ENCODE assay signal across 19 cellular contexts in the genomic region with DNA sequence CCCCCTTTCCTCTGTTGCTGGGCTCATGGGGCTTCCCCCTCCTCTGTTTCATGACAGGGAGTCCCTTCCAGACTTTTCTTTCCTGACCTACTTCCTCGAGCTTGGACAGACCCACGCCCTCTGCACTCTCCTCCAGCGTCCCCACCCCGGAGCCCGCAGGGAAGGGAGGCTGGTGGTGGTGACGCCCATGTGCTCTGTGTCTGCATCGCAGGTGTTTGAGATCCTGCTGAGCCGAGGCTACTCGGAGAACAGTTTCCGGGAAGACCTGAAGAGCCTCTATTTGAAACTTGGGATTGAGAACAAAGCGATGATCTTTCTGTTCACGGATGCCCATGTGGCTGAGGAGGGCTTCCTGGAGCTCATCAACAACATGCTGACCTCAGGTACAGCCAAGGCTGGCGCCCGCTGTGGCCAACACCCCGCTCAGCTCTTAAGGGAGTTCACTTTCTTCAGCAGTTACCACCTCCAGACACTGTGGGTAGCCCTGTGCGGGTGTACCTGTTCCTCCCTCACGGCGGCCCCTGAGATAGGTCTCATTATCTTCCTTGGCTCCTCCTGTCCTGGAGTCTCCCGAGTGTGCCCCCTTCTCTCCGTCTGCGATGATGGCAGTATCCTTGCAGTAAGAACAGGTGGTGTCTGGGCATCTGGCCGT.
DNase-seq lines count a peak whose midpoint lies in the region; ATAC-seq and TF ChIP-seq lines count a peak whose summit lies in the region.
"Had no signal": no experiment of that assay in that cellular context is flagged by ENCODE, and none has a peak within 500 bp of the region (broad histone marks: within the 10 kb centered on the region; RNA-seq: fewer than 3 reads in every experiment).

No MANE protein-coding gene starts in this region.

- H3K27me3 ChIP-seq in Caco-2 (replicated peaks; ENCODE audit: control insufficient read depth, insufficient read depth, low read length) (no peaks in the 10 kb centered on the region), RWPE2 (ENCODE audit: insufficient read depth, poor library complexity, severe bottlenecking) (peaks cover 41% of the 10 kb centered on the region), neural progenitor cell (peaks cover 73% of the 10 kb centered on the region), PC-3 (ENCODE audit: low read length) (peaks cover 68% of the 10 kb centered on the region)

- BruUV-seq in Caco-2 (replicated peaks; lab: Mats Ljungman, UMichigan) (no TSS peak), PC-3 (replicated peaks; lab: Mats Ljungman, UMichigan) (no TSS peak)

- no peaks in the 10 kb centered on the region for H3F3A ChIP-seq in neural progenitor cell (ENCODE audit: low read depth)
- no peaks in the 10 kb centered on the region for H3F3A ChIP-seq in PC-3 (ENCODE audit: low read length, unreplicated experiment)

- H3K9ac ChIP-seq in neural progenitor cell (no peak overlapping the region), PC-3 (ENCODE audit: low read length) (no peak overlapping the region)
- H3K9ac ChIP-seq: GM23248 had no signal

- no peaks in the 10 kb centered on the region for H3K27me3 Mint-ChIP-seq in Caco-2 (ENCODE audit: insufficient read depth, unreplicated experiment)
- peaks cover 9% of the 10 kb centered on the region for H3K27me3 Mint-ChIP-seq in neural progenitor cell (ENCODE audit: insufficient read depth, low read depth)

- H3K36me3 ChIP-seq in Caco-2 (ENCODE audit: control insufficient read depth, insufficient read depth, low read length), result no peaks in the 10 kb centered on the region
- H3K36me3 ChIP-seq in RWPE2 (ENCODE audit: low read depth), result no peaks in the 10 kb centered on the region
- H3K36me3 ChIP-seq in neural progenitor cell, result no peaks in the 10 kb centered on the region
- H3K36me3 ChIP-seq in PC-3 (ENCODE audit: low read depth, low read length), result no peaks in the 10 kb centered on the region

- H2AFZ ChIP-seq in neural progenitor cell (replicated peaks) (peak overlapping the region; percentile 17), PC-3 (ENCODE audit: low read length) (no peak overlapping the region)
- H2AFZ ChIP-seq: GM23248 had no signal

- H4K20me1 ChIP-seq in neural progenitor cell (ENCODE audit: low read depth) (no peaks in the 10 kb centered on the region), PC-3 (ENCODE audit: low read length) (no peaks in the 10 kb centered on the region)

- H3K4me3 ChIP-seq in Caco-2 (ENCODE audit: low read depth, low read length) (no peak overlapping the region), RWPE2 (ENCODE audit: severe bottlenecking) (no peak overlapping the region), neural progenitor cell (no peak overlapping the region), PC-3 (ENCODE audit: low read length) (no peak overlapping the region)
- H3K4me3 ChIP-seq: GM23248 had no signal

- H3K4me1 ChIP-seq in Caco-2 (no peaks in the 10 kb centered on the region), RWPE2 (ENCODE audit: insufficient read depth, poor library complexity, severe bottlenecking) (no peaks in the 10 kb centered on the region), neural progenitor cell (no peaks in the 10 kb centered on the region), PC-3 (ENCODE audit: insufficient read depth, low read length) (no peaks in the 10 kb centered on the region)

- H3K4me3 Mint-ChIP-seq in Caco-2 (ENCODE audit: unreplicated experiment) (peak overlapping the region; percentile 22), neural progenitor cell (no peak overlapping the region)

- H3K79me2 ChIP-seq in neural progenitor cell (ENCODE audit: low read depth), result no peaks in the 10 kb centered on the region
- no peaks in the 10 kb centered on the region for H3K79me2 ChIP-seq in PC-3 (ENCODE audit: low read length)

- H3K9me3 Mint-ChIP-seq in Caco-2 (ENCODE audit: unreplicated experiment) (no peaks in the 10 kb centered on the region), neural progenitor cell (peaks cover 2% of the 10 kb centered on the region)

- CTCF ChIA-PET in Caco-2 (lab: Charles Lee), result interaction anchor here (0.7 kb wide), 1 partner anchor 66 kb away, joined by 3 read pairs; no protein-coding TSS in a partner anchor
- CTCF ChIA-PET in PC-3 (lab: Charles Lee), result no interaction called here

- POLR2A ChIA-PET in Caco-2 (lab: Charles Lee), result no interaction called here
- POLR2A ChIA-PET in PC-3 (lab: Charles Lee; ENCODE audit: unreplicated experiment), result no interaction called here

- DNase-seq in DMS53 (lab: John Stamatoyannopoulos, UW) (peak; percentile 43), DMS53 treated with DMSO at 0.1 percent for 48 hours (lab: John Stamatoyannopoulos, UW; ENCODE audit: unreplicated experiment) (no peak), Caco-2 (no peak), RWPE2 (ENCODE audit: low spot score) (peak; percentile 37), neural progenitor cell (ENCODE audit: low spot score) (no peak), SW480 (ENCODE audit: low spot score) (no peak), PC-3 (no peak), left cardiac atrium (no peak)
- DNase-seq: 8988T, C1 segment of cervical spinal cord, GF-D8, GM23248, KG1, NCI-H1105, NCI-H2029 treated with DMSO at 0.1 percent for 48 hours, NCI-H345, NCI-H526 treated with DMSO at 0.1 percent for 48 hours, SIG-M5 had no signal

- H3K36me3 Mint-ChIP-seq in Caco-2 (ENCODE audit: insufficient read depth, unreplicated experiment) (peaks cover 4% of the 10 kb centered on the region), neural progenitor cell (no peaks in the 10 kb centered on the region)

- no peaks in the 10 kb centered on the region for H3K9me3 ChIP-seq in Caco-2
- H3K9me3 ChIP-seq in RWPE2 (ENCODE audit: severe bottlenecking), result no peaks in the 10 kb centered on the region
- H3K9me3 ChIP-seq in neural progenitor cell (ENCODE audit: low read depth), result no peaks in the 10 kb centered on the region
- H3K9me3 ChIP-seq in PC-3 (ENCODE audit: low read length), result no peaks in the 10 kb centered on the region

- no peak for TF ChIP-seq CTCF in Caco-2 (IDR thresholded peaks at IDR 0.05; ENCODE audit: insufficient read depth in 1 of 2, low read depth in 1 of 2, low read length in 1 of 2, severe bottlenecking in 1 of 2, unreplicated experiment in 1 of 2)
- TF ChIP-seq CTCF in RWPE2 (IDR thresholded peaks at IDR 0.05; ENCODE audit: poor library complexity, severe bottlenecking), result no peak
- no peak for TF ChIP-seq CTCF in neural progenitor cell (IDR thresholded peaks at IDR 0.05)
- TF ChIP-seq CTCF in PC-3 (conservative IDR thresholded peaks at IDR 0.05; ENCODE audit: low read depth, low read length), result no peak

- ATAC-seq in RWPE2 (ENCODE audit: low read depth) (no peak), PC-3 (no peak; the same call in 1 of the 2 replicates), left cardiac atrium (no peak)

- intact Hi-C loops in Caco-2 (cut with micrococcal nuclease; ENCODE audit: unreplicated experiment), result no loop called here
- intact Hi-C loops in PC-3 (cut with micrococcal nuclease), result no loop called here
- intact Hi-C loops in left cardiac atrium (cut with DNase I), result no loop called here

- H3K27ac Mint-ChIP-seq in Caco-2 (ENCODE audit: unreplicated experiment) (no peak overlapping the region), neural progenitor cell (peak overlapping the region; percentile 68)

- no peak overlapping the region for H3K4me2 ChIP-seq in neural progenitor cell
- no peak overlapping the region for H3K4me2 ChIP-seq in PC-3 (ENCODE audit: low read length)

- no peaks in the 10 kb centered on the region for H3K9me2 ChIP-seq in PC-3 (replicated peaks; ENCODE audit: low read length)

- H3K4me1 Mint-ChIP-seq in Caco-2 (ENCODE audit: low read depth, unreplicated experiment) (no peaks in the 10 kb centered on the region), neural progenitor cell (peaks cover 6% of the 10 kb centered on the region)

- H3K27ac ChIP-seq in RWPE2 (ENCODE audit: poor library complexity, severe bottlenecking), result no peak overlapping the region
- no peak overlapping the region for H3K27ac ChIP-seq in neural progenitor cell
- no peak overlapping the region for H3K27ac ChIP-seq in PC-3 (ENCODE audit: low read length)
- H3K27ac ChIP-seq: GM23248, HL-60 had no signal

Comparison
In these comparisons a context has a peak if more than half of its experiments do, and no peak if none do; other contexts are left out.
1. DNase-seq: peak in DMS53 (single experiment) and RWPE2 (single experiment); none in DMS53 treated with DMSO at 0.1 percent for 48 hours (single experiment), Caco-2 (0 of 2), neural progenitor cell (single experiment), SW480 (single experiment), PC-3 (single experiment) and left cardiac atrium (single experiment).